ENCODE assay signal across 22 cellular contexts in genomic region chr6:38942442-38942841, GRCh38.
DNase-seq lines count a peak whose midpoint lies in the region; ATAC-seq, FAIRE-seq and TF ChIP-seq lines count a peak whose summit lies in the region.
"Had no signal": no experiment of that assay in that cellular context is flagged by ENCODE, and none has a peak within 500 bp of the region (broad histone marks: within the 10 kb centered on the region; RNA-seq: fewer than 3 reads in every experiment).

No MANE protein-coding gene starts in this region.

- in situ Hi-C loops in HepG2 (cut with HindIII; ENCODE audit: extremely low pct_ligation_motif_present, low pct_unique_long_range_greater_than_20kb) = no loop called here

- H3K4me1 ChIP-seq in liver (ENCODE audit: control insufficient read depth in 4 of 4, insufficient read depth in 4 of 4, low read length in 3 of 4) (peaks cover 0 to 7% (median 5%) of the 10 kb centered on the region in 4 donors), HepG2 (ENCODE audit: insufficient read depth, low read length) (no peaks in the 10 kb centered on the region), foreskin keratinocyte (no peaks in the 10 kb centered on the region)
- H3K4me1 ChIP-seq: BLaER1 had no signal

- TF ChIP-seq RAD21 in liver (IDR thresholded peaks at IDR 0.05) (no peak), HepG2 (CRISPR knock-in tag; IDR thresholded peaks at IDR 0.05) (no peak)

- H3K4me2 ChIP-seq in HepG2 (ENCODE audit: low read depth, low read length) = no peak overlapping the region
- H3K4me2 ChIP-seq: BLaER1 had no signal

- FAIRE-seq in HepG2 (lab: Jason Lieb, UNC) = no peak
- FAIRE-seq: A204.1, G401.6, GM12892, GM19239, H1 had no signal

- no peak for ATAC-seq in HepG2
- ATAC-seq in foreskin keratinocyte = peak; percentile 14
- no peak for ATAC-seq in GM19023 (IDR thresholded peaks at IDR 0.05; ENCODE audit: unreplicated experiment)
- ATAC-seq in GM21528 (IDR thresholded peaks at IDR 0.05; ENCODE audit: low FRiP score, unreplicated experiment) = no peak

- CTCF ChIA-PET in HepG2 (lab: Yijun Ruan, JAX; ENCODE audit: low intra/inter-chr PET ratio, low total read pairs) = no interaction called here

- POLR2A ChIA-PET in HepG2 (lab: Yijun Ruan, JAX) = no interaction called here

- H3K79me2 ChIP-seq in HepG2 (ENCODE audit: insufficient read depth, low read length) = no peaks in the 10 kb centered on the region

- WGBS in liver = 79% methylated on average over 4 of the region's 4 CpGs
- 18% methylated on average over 3 of the region's 4 CpGs for WGBS in HepG2 (ENCODE audit: low lambda C conversion rate)

- TF ChIP-seq EP300 in HepG2 (IDR thresholded peaks at IDR 0.05; ENCODE audit: low read depth in 2 of 2, low read length in 2 of 2) (no peak), HepG2 (CRISPR knock-in tag; IDR thresholded peaks at IDR 0.05; ENCODE audit: borderline replicate concordance) (no peak)

- H3K36me3 ChIP-seq in liver (ENCODE audit: control insufficient read depth in 4 of 4, insufficient read depth in 3 of 4, low read depth in 1 of 4, low read length in 3 of 4) (no peaks in the 10 kb centered on the region), HepG2 (replicated peaks in 1 of 2; ENCODE audit: control insufficient read depth in 1 of 2, insufficient read depth in 2 of 2, low read length in 2 of 2) (no peaks in the 10 kb centered on the region)
- H3K36me3 ChIP-seq: BLaER1 had no signal

- DNase-seq in HepG2 (ENCODE audit: low spot score) (no peak), foreskin keratinocyte (no peak), mucosa of gallbladder (ENCODE audit: low spot score) (peak; percentile 23), SK-N-DZ (ENCODE audit: low spot score) (no peak)
- DNase-seq: Calu3; CD4-positive, alpha-beta T cell; COR-L47; DMS53; DMS79 treated with DMSO at 0.1 percent for 48 hours; H7; HCEC 1CT had no signal

- no peak overlapping the region for H3K4me3 ChIP-seq in liver (ENCODE audit: low read depth in 1 of 3, low read length in 3 of 3)
- H3K4me3 ChIP-seq in HepG2 (replicated peaks in 1 of 3; ENCODE audit: insufficient read depth in 1 of 3, low read depth in 2 of 3, low read length in 3 of 3) = no peak overlapping the region
- H3K4me3 ChIP-seq: BLaER1 had no signal

- TF ChIP-seq POLR2A in HepG2 (IDR thresholded peaks at IDR 0.05; ENCODE audit: insufficient read depth in 1 of 2, low read depth in 2 of 2, low read length in 2 of 2) = no peak

- no peaks in the 10 kb centered on the region for H4K20me1 ChIP-seq in HepG2 (ENCODE audit: insufficient read depth, low read length)
- H4K20me1 ChIP-seq: BLaER1 had no signal

- H3K27ac ChIP-seq in liver (ENCODE audit: low read depth in 1 of 2, low read length in 2 of 2) (no peak overlapping the region), HepG2 (ENCODE audit: extremely low read length, insufficient read depth, low read length) (no peak overlapping the region), foreskin keratinocyte (no peak overlapping the region)
- H3K27ac ChIP-seq: 22Rv1, BLaER1, C4-2B had no signal

- TF ChIP-seq CTCF in liver (IDR thresholded peaks at IDR 0.05; ENCODE audit: low read depth, low read length, missing input control) (no peak), HepG2 (CRISPR knock-in tag; IDR thresholded peaks at IDR 0.05) (no peak), foreskin keratinocyte (conservative IDR thresholded peaks at IDR 0.05) (no peak)

- H2AFZ ChIP-seq in HepG2 (ENCODE audit: low read length) = no peak overlapping the region

- H3K9me3 ChIP-seq in liver (ENCODE audit: control insufficient read depth in 4 of 4, low read length in 3 of 4) (no peaks in the 10 kb centered on the region), HepG2 (ENCODE audit: low read length) (no peaks in the 10 kb centered on the region)
- H3K9me3 ChIP-seq: BLaER1 had no signal

- no peaks in the 10 kb centered on the region for H3K27me3 ChIP-seq in liver (ENCODE audit: control insufficient read depth in 4 of 4, insufficient read depth in 4 of 4, low read length in 3 of 4)
- H3K27me3 ChIP-seq in HepG2 (ENCODE audit: control insufficient read depth in 1 of 2, insufficient read depth in 2 of 2, low read length in 2 of 2) = peaks cover 0 to 7% of the 10 kb centered on the region in 2 experiments; a peak in 1 of 5 replicates
- H3K27me3 ChIP-seq in foreskin keratinocyte = peaks cover 23% of the 10 kb centered on the region
- H3K27me3 ChIP-seq: BLaER1 had no signal

- H3K9ac ChIP-seq in liver (ENCODE audit: low read depth in 1 of 2, low read length in 2 of 2) (no peak overlapping the region), HepG2 (ENCODE audit: insufficient read depth, low read depth, low read length) (no peak overlapping the region)
- H3K9ac ChIP-seq: BLaER1 had no signal

- no TSS peak for BruUV-seq in HepG2 (replicated peaks; lab: Mats Ljungman, UMichigan)

- intact Hi-C loops in HepG2 (cut with micrococcal nuclease; ENCODE audit: unreplicated experiment) = no loop called here

TF ChIP-seq in liver, 16 proteins besides CTCF, POLR2A, EP300 and RAD21:
- TF ChIP-seq FOXA1 (IDR thresholded peaks at IDR 0.05) (no peak), HNF4G (IDR thresholded peaks at IDR 0.05) (peak; percentile 6), SP1 (IDR thresholded peaks at IDR 0.05) (no peak), GABPA (IDR thresholded peaks at IDR 0.05 in 1 of 2, conservative IDR thresholded peaks at IDR 0.05 in 1 of 2) (no peak), HNF4A (conservative IDR thresholded peaks at IDR 0.05) (peak; percentile 55 to 87), ZBTB33 (IDR thresholded peaks at IDR 0.05) (no peak), FOXA2 (IDR thresholded peaks at IDR 0.05) (no peak)
- TF ChIP-seq, protein P1, sequence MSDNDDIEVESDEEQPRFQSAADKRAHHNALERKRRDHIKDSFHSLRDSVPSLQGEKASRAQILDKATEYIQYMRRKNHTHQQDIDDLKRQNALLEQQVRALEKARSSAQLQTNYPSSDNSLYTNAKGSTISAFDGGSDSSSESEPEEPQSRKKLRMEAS (IDR thresholded peaks at IDR 0.05) = no peak

TF ChIP-seq in HepG2, 621 proteins besides CTCF, POLR2A, EP300 and RAD21:
- no peak for TF ChIP-seq RFX3 (CRISPR knock-in tag; IDR thresholded peaks at IDR 0.05)
- TF ChIP-seq ZNF101 (CRISPR knock-in tag; IDR thresholded peaks at IDR 0.05; ENCODE audit: borderline replicate concordance, low read depth) = no peak
- no peak for TF ChIP-seq HMG20B (CRISPR knock-in tag; conservative IDR thresholded peaks at IDR 0.05)
